ENCODE assay signal across 8 cellular contexts in the genomic region with DNA sequence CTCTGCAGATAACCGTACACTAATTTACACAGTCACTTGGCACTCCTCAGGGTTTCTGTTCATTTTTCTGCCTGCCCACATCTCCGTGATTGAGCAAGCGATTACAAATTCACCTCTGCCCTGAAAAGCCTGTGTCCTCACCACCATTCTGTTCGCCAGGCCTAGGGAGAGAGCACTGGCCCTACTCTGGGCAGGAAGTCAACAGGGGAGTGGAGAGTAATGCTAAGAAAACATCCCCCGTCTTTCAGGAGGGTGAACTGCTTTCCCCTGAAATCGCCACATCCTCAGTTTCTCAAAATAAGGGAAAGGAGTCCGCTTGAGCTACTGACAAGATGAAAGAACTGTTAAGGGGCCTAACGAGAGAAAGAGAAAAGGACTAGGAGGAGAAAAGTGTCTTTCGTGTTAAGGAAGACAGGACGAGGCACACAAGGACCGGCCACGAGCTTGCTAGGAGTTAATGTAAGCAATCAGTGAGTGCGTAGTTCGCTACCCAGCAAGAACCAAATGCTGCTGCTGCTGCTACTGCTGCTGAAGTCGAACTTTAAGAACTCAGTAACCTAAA. TPM values are rescaled to one million over a fixed set of nuclear protein-coding genes. Genes with fewer than 3 reads are reported as not detected.
DNase-seq lines count a peak whose midpoint lies in the region; ATAC-seq and TF ChIP-seq lines count a peak whose summit lies in the region.

No MANE protein-coding gene starts in this region.

- DNase-seq in DMS79 treated with DMSO at 0.1 percent for 48 hours (lab: John Stamatoyannopoulos, UW) (peak; percentile 21), DMS79 (lab: John Stamatoyannopoulos, UW) (no peak), Panc1 (ENCODE audit: low read depth, low spot score) (no peak), cardiac fibroblast (ENCODE audit: low read depth in 2 of 2) (peak; percentile 79 to 80), kidney epithelial cell (ENCODE audit: low read depth) (no peak), occipital lobe (lab: John Stamatoyannopoulos, UW) (no peak)

- in situ Hi-C loops in Panc1 (cut with HindIII; ENCODE audit: low pct_unique_long_range_greater_than_20kb, low sequenced_read_pairs) = no loop called here

- 0 out of 2 replicates have a peak, but pooled peaks cover 5% of the 10 kb centered on the region for H3K4me1 ChIP-seq in Panc1 (ENCODE audit: control insufficient read depth, insufficient read depth, low read length)

- H3K27ac Mint-ChIP-seq in stimulated activated naive CD8-positive, alpha-beta T cell treated with anti-CD3 and anti-CD28 coated beads, Interleukin-15, Interleukin-2, amounts not matched to agents 100 ng/mL and 50 ng/mL, for 24 hours = peak overlapping the region; percentile 93

- H3K9me3 Mint-ChIP-seq in stimulated activated naive CD8-positive, alpha-beta T cell treated with anti-CD3 and anti-CD28 coated beads, Interleukin-15, Interleukin-2, amounts not matched to agents 100 ng/mL and 50 ng/mL, for 24 hours = no peaks in the 10 kb centered on the region

- H3K4me3 Mint-ChIP-seq in stimulated activated naive CD8-positive, alpha-beta T cell treated with anti-CD3 and anti-CD28 coated beads, Interleukin-15, Interleukin-2, amounts not matched to agents 100 ng/mL and 50 ng/mL, for 24 hours = peak overlapping the region; percentile 98

- intact Hi-C loops in Panc1 (cut with micrococcal nuclease; ENCODE audit: unreplicated experiment) = no loop called here

- no TSS peak for BruUV-seq in Panc1 (replicated peaks; lab: Mats Ljungman, UMichigan)

- peak overlapping the region; percentile 87 to 89 for H3K4me3 ChIP-seq in Panc1 (ENCODE audit: low read depth in 2 of 2, low read length in 2 of 2)
- peak overlapping the region; percentile 83 to 86 for H3K4me3 ChIP-seq in cardiac fibroblast (replicated peaks in 1 of 2; ENCODE audit: low read depth in 2 of 2, low read length in 2 of 2)
- H3K4me3 ChIP-seq in kidney epithelial cell (ENCODE audit: low read depth, low read length) = peak overlapping the region; percentile 64

- POLR2A ChIA-PET in Panc1 (lab: Charles Lee) = interaction anchor here (0.5 to 1.6 kb wide), 2 partner anchors 17 to 21 kb away, joined by 8 to 13 read pairs; a partner anchor contains a TSS

- H3K36me3 ChIP-seq in Panc1 (ENCODE audit: control insufficient read depth, insufficient read depth, low read length) = peaks cover 7% of the 10 kb centered on the region
- peaks cover under 1% of the 10 kb centered on the region for H3K36me3 ChIP-seq in kidney epithelial cell (ENCODE audit: control insufficient read depth, insufficient read depth, low read length)

- H3K4me1 Mint-ChIP-seq in stimulated activated naive CD8-positive, alpha-beta T cell treated with anti-CD3 and anti-CD28 coated beads, Interleukin-15, Interleukin-2, amounts not matched to agents 100 ng/mL and 50 ng/mL, for 24 hours (ENCODE audit: low read depth) = peaks cover 22% of the 10 kb centered on the region

- no peaks in the 10 kb centered on the region for H3K27me3 Mint-ChIP-seq in stimulated activated naive CD8-positive, alpha-beta T cell treated with anti-CD3 and anti-CD28 coated beads, Interleukin-15, Interleukin-2, amounts not matched to agents 100 ng/mL and 50 ng/mL, for 24 hours

- no peaks in the 10 kb centered on the region for H3K9me3 ChIP-seq in Panc1 (ENCODE audit: control insufficient read depth, insufficient read depth, low read depth, low read length)

- CTCF ChIA-PET in Panc1 (lab: Charles Lee) = no interaction called here

- TF ChIP-seq CTCF in Panc1 (IDR thresholded peaks at IDR 0.05) (no peak), cardiac fibroblast (IDR thresholded peaks at IDR 0.05; ENCODE audit: low read depth, low read length) (no peak), kidney epithelial cell (IDR thresholded peaks at IDR 0.05; ENCODE audit: insufficient read depth, low read length, poor library complexity, severe bottlenecking) (no peak)

- H3K27me3 ChIP-seq in Panc1 (ENCODE audit: control insufficient read depth, insufficient read depth, low read length) = no peaks in the 10 kb centered on the region
- H3K27me3 ChIP-seq in kidney epithelial cell (ENCODE audit: control insufficient read depth, insufficient read depth, low read length) = no peaks in the 10 kb centered on the region

- peaks cover 29% of the 10 kb centered on the region for H3K36me3 Mint-ChIP-seq in stimulated activated naive CD8-positive, alpha-beta T cell treated with anti-CD3 and anti-CD28 coated beads, Interleukin-15, Interleukin-2, amounts not matched to agents 100 ng/mL and 50 ng/mL, for 24 hours (ENCODE audit: low read depth)

- peak overlapping the region; percentile 86 for H3K27ac ChIP-seq in Panc1 (ENCODE audit: low read length)

- ATAC-seq in HG02678 (IDR thresholded peaks at IDR 0.05; ENCODE audit: unreplicated experiment) (peak; percentile 6), Panc1 (peak; percentile 58)

RNA-seq across cellular contexts. Expression of a gene that starts 0.6 kb away (rescaled TPM):
- total RNA-seq in Panc1 (2021; ENCODE audit: unreplicated experiment) (55.1 TPM), kidney epithelial cell (43.8 and 45.8 TPM in 2 replicates), occipital lobe (32.9 TPM)
- 31.6 TPM for polyA plus RNA-seq in Panc1 (2012; ENCODE audit: insufficient read length)

RNA-seq across cellular contexts. Expression of a gene that starts 22.0 kb away (rescaled TPM):
- 127 TPM for total RNA-seq in Panc1 (2021; ENCODE audit: unreplicated experiment)
- polyA plus RNA-seq in Panc1 (2012; ENCODE audit: insufficient read length) = 103 TPM
- 60.5 and 69.4 TPM in 2 replicates for total RNA-seq in kidney epithelial cell
- total RNA-seq in occipital lobe = 64.6 TPM

RNA-seq across cellular contexts. Expression of a gene that starts 58.7 kb away (rescaled TPM):
- total RNA-seq in Panc1 (2021; ENCODE audit: unreplicated experiment) (118 TPM), kidney epithelial cell (130 and 152 TPM in 2 replicates), occipital lobe (143 TPM)
- 96.0 TPM for polyA plus RNA-seq in Panc1 (2012; ENCODE audit: insufficient read length)

RNA-seq across cellular contexts. Expression of a gene that starts 58.9 kb away (rescaled TPM):
- total RNA-seq in Panc1 (2021; ENCODE audit: unreplicated experiment) (93.7 TPM), kidney epithelial cell (71.9 and 91.3 TPM in 2 replicates), occipital lobe (25.9 TPM)
- polyA plus RNA-seq in Panc1 (2012; ENCODE audit: insufficient read length) = 81.3 TPM

Comparison
In these comparisons a context has a peak if more than half of its experiments do, and no peak if none do; other contexts are left out.
1. DNase-seq: peak in DMS79 treated with DMSO at 0.1 percent for 48 hours (single experiment) and cardiac fibroblast (2 of 2); none in DMS79 (single experiment), Panc1 (single experiment), kidney epithelial cell (single experiment) and occipital lobe (single experiment).
2. Peak in every context shown above with its lines, with median percentiles within 50 percentile points of each other: H3K4me3 ChIP-seq.